Comparison of ENCODE assay signal across 12 cellular contexts in genomic region chr1:8378981-8379470, GRCh38.
DNase-seq lines count a peak whose midpoint lies in the region; ATAC-seq and TF ChIP-seq lines count a peak whose summit lies in the region.
"Had no signal": no experiment of that assay in that cellular context is flagged by ENCODE, and none has a peak within 500 bp of the region (broad histone marks: within the 10 kb centered on the region; RNA-seq: fewer than 3 reads in every experiment).

No MANE protein-coding gene starts in this region.

- peaks cover 14% of the 10 kb centered on the region for H3K36me3 Mint-ChIP-seq in activated naive CD8-positive, alpha-beta T cell treated with anti-CD3 and anti-CD28 coated beads, Interleukin-2, amount 10 ng/mL, durations not matched to agents 7 days and 5 days
- H3K36me3 Mint-ChIP-seq in activated naive CD8-positive, alpha-beta T cell treated with anti-CD3 and anti-CD28 coated beads, Interleukin-2, amount 50 U/mL, for 24 hours (ENCODE audit: low read depth) = peaks cover 6% of the 10 kb centered on the region
- H3K36me3 Mint-ChIP-seq in neural crest cell (ENCODE audit: low read depth) = peaks cover 11% of the 10 kb centered on the region

- WGBS in gastroesophageal sphincter (ENCODE audit: low coverage in 1 of 2), 2 donors = 7 to 25% methylated on average over 1 to 5 of the region's 10 CpGs

- no peaks in the 10 kb centered on the region for H3K27me3 Mint-ChIP-seq in activated naive CD8-positive, alpha-beta T cell treated with anti-CD3 and anti-CD28 coated beads, Interleukin-2, amount 10 ng/mL, durations not matched to agents 7 days and 5 days
- no peaks in the 10 kb centered on the region for H3K27me3 Mint-ChIP-seq in activated naive CD8-positive, alpha-beta T cell treated with anti-CD3 and anti-CD28 coated beads, Interleukin-2, amount 50 U/mL, for 24 hours
- no peaks in the 10 kb centered on the region for H3K27me3 Mint-ChIP-seq in neural crest cell (ENCODE audit: low read depth)

- POLR2A ChIA-PET in activated naive CD8-positive, alpha-beta T cell treated with anti-CD3 and anti-CD28 coated beads, Interleukin-2, amount 10 ng/mL, durations not matched to agents 7 days and 5 days (lab: Charles Lee) = no interaction called here

- no peak for ATAC-seq in activated naive CD8-positive, alpha-beta T cell treated with anti-CD3 and anti-CD28 coated beads, Interleukin-2, amount 10 ng/mL, durations not matched to agents 7 days and 5 days (ENCODE audit: low read depth)
- ATAC-seq in activated naive CD8-positive, alpha-beta T cell treated with anti-CD3 and anti-CD28 coated beads, Interleukin-2, amount 50 U/mL, for 24 hours = no peak
- ATAC-seq in gastroesophageal sphincter = no peak
- ATAC-seq in GM18519 (IDR thresholded peaks at IDR 0.05; ENCODE audit: low FRiP score, unreplicated experiment) = no peak
- ATAC-seq: activated T-cell treated with anti-CD3 and anti-CD28 coated beads, Interleukin-2, amount 50 U/mL, for 72 hours had no signal

- no peak for TF ChIP-seq POLR2A in gastroesophageal sphincter (IDR thresholded peaks at IDR 0.05)
- no peak for TF ChIP-seq POLR2A in uterus (IDR thresholded peaks at IDR 0.05)

- TF ChIP-seq EP300 in gastroesophageal sphincter (IDR thresholded peaks at IDR 0.05) = no peak

- intact Hi-C loops in uterus (cut with DNase I; ENCODE audit: low total_unique reads) = loop anchor here (10.0 kb wide), 1 partner anchor 46 kb away; no protein-coding TSS in a partner anchor

- H3K36me3 ChIP-seq in gastroesophageal sphincter (no peaks in the 10 kb centered on the region), uterus (no peaks in the 10 kb centered on the region)

- H3K4me3 ChIP-seq in gastroesophageal sphincter (no peak overlapping the region), uterus (no peak overlapping the region)

- peak overlapping the region; percentile 76 for H3K27ac Mint-ChIP-seq in activated naive CD8-positive, alpha-beta T cell treated with anti-CD3 and anti-CD28 coated beads, Interleukin-2, amount 10 ng/mL, durations not matched to agents 7 days and 5 days
- no peak overlapping the region for H3K27ac Mint-ChIP-seq in activated naive CD8-positive, alpha-beta T cell treated with anti-CD3 and anti-CD28 coated beads, Interleukin-2, amount 50 U/mL, for 24 hours
- H3K27ac Mint-ChIP-seq in neural crest cell (ENCODE audit: unreplicated experiment) = peak overlapping the region; percentile 76

- no peak for TF ChIP-seq CTCF in gastroesophageal sphincter (IDR thresholded peaks at IDR 0.05)
- no peak for TF ChIP-seq CTCF in neural crest cell (conservative IDR thresholded peaks at IDR 0.05)
- TF ChIP-seq CTCF in uterus (IDR thresholded peaks at IDR 0.05) = no peak

- DNase-seq in activated naive CD8-positive, alpha-beta T cell treated with anti-CD3 and anti-CD28 coated beads, Interleukin-2, amount 10 ng/mL, durations not matched to agents 7 days and 5 days = no peak
- no peak for DNase-seq in activated naive CD8-positive, alpha-beta T cell treated with anti-CD3 and anti-CD28 coated beads, Interleukin-2, amount 50 U/mL, for 24 hours
- DNase-seq in neural crest cell (ENCODE audit: low read depth, low spot score) (no peak), uterus (peak in 1 of 2 donors; percentile 17), kidney glomerular epithelial cell (lab: John Stamatoyannopoulos, UW) (no peak), NK-92 (lab: John Stamatoyannopoulos, UW; ENCODE audit: unreplicated experiment) (no peak)
- DNase-seq: activated T-cell treated with anti-CD3 and anti-CD28 coated beads, Interleukin-2, amount 50 U/mL, for 72 hours; islet precursor cell; NCI-H226; stimulated activated CD4-positive, alpha-beta T cell treated with anti-CD3 and anti-CD28 coated beads, Interleukin-4, amount 100 ng/mL, for 1 hour had no signal

- H3K27ac ChIP-seq in gastroesophageal sphincter = peak overlapping the region; percentile 88 to 94 (median 92)
- H3K27ac ChIP-seq in uterus = peak overlapping the region; percentile 67 to 78

- no peak overlapping the region for H3K4me3 Mint-ChIP-seq in activated naive CD8-positive, alpha-beta T cell treated with anti-CD3 and anti-CD28 coated beads, Interleukin-2, amount 10 ng/mL, durations not matched to agents 7 days and 5 days
- no peak overlapping the region for H3K4me3 Mint-ChIP-seq in activated naive CD8-positive, alpha-beta T cell treated with anti-CD3 and anti-CD28 coated beads, Interleukin-2, amount 50 U/mL, for 24 hours
- no peak overlapping the region for H3K4me3 Mint-ChIP-seq in neural crest cell
- H3K4me3 Mint-ChIP-seq: activated T-cell treated with anti-CD3 and anti-CD28 coated beads, Interleukin-2, amount 50 U/mL, for 72 hours had no signal

- peaks cover 17 to 99% (median 59%) of the 10 kb centered on the region in 3 donors for H3K4me1 ChIP-seq in gastroesophageal sphincter
- H3K4me1 ChIP-seq in uterus = peaks cover 41 to 63% of the 10 kb centered on the region in 2 donors

- H3K9me3 ChIP-seq in gastroesophageal sphincter = no peaks in the 10 kb centered on the region
- H3K9me3 ChIP-seq in uterus = no peaks in the 10 kb centered on the region

- H3K9me3 Mint-ChIP-seq in activated naive CD8-positive, alpha-beta T cell treated with anti-CD3 and anti-CD28 coated beads, Interleukin-2, amount 10 ng/mL, durations not matched to agents 7 days and 5 days = no peaks in the 10 kb centered on the region
- H3K9me3 Mint-ChIP-seq in activated naive CD8-positive, alpha-beta T cell treated with anti-CD3 and anti-CD28 coated beads, Interleukin-2, amount 50 U/mL, for 24 hours = no peaks in the 10 kb centered on the region
- no peaks in the 10 kb centered on the region for H3K9me3 Mint-ChIP-seq in neural crest cell
- H3K9me3 Mint-ChIP-seq: activated T-cell treated with anti-CD3 and anti-CD28 coated beads, Interleukin-2, amount 50 U/mL, for 72 hours had no signal

- H3K27me3 ChIP-seq in gastroesophageal sphincter (no peaks in the 10 kb centered on the region), uterus (no peaks in the 10 kb centered on the region)

- H3K4me1 Mint-ChIP-seq in activated naive CD8-positive, alpha-beta T cell treated with anti-CD3 and anti-CD28 coated beads, Interleukin-2, amount 10 ng/mL, durations not matched to agents 7 days and 5 days = peaks cover 39% of the 10 kb centered on the region
- H3K4me1 Mint-ChIP-seq in activated naive CD8-positive, alpha-beta T cell treated with anti-CD3 and anti-CD28 coated beads, Interleukin-2, amount 50 U/mL, for 24 hours = peaks cover 56% of the 10 kb centered on the region
- peaks cover 53% of the 10 kb centered on the region for H3K4me1 Mint-ChIP-seq in neural crest cell
